Comparison of ENCODE assay signal across 13 cellular contexts in the genomic region with DNA sequence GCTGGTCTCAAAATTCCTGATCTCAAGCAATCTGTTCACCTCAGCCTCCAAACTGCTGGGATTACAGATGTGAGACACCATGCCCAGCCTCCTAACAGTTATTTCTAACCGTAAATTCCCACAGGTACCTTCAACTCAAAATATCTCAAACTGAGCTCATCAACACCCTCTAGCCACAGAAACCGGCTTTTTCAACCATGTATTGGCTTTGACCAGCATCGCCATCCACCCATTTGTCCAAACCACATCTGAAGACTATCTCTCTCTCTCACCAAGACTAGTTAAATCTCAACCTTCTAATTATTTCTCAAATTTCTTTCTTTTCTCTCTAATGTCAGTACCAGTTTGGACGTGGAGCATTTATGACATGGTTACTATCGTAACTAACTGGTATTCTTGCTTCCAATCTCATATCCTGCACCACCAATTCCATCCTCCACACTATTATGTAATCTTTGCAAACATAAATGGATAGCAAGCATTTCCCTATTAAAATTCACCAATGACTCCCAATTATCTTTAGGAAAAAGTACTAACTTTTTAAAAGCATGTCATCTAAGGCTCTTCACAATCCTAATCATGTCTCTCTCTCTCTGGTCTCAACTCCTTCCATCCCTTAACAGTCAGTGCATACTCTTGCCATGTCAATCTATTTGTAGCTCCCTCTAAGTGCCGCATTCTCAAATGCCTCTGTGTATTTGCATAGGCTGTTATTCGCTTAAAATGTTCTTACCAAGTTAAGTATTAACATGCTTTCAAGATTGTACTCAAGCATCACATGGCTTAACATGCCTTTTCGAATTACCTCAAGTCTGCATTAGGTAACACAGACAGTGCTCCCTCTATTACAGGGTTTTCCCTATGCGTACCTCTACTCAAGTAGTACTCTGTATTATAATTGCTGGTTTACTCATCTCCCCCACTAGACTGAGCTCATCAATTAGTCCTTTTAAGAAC. TPM values are rescaled to one million over a fixed set of nuclear protein-coding genes. Genes with fewer than 3 reads are reported as not detected.
DNase-seq lines count a peak whose midpoint lies in the region; ATAC-seq and TF ChIP-seq lines count a peak whose summit lies in the region.
"Had no signal": no experiment of that assay in that cellular context is flagged by ENCODE, and none has a peak within 500 bp of the region (broad histone marks: within the 10 kb centered on the region; RNA-seq: fewer than 3 reads in every experiment).

No MANE protein-coding gene starts in this region.

- H3K4me3 ChIP-seq in BLaER1 (peak overlapping the region; percentile 29; the same call in 1 of the 2 replicates), kidney epithelial cell (ENCODE audit: low read depth, low read length) (no peak overlapping the region), trophoblast cell (ENCODE audit: low read depth, low read length) (no peak overlapping the region), mesenchymal stem cell (ENCODE audit: insufficient read depth in 1 of 2, low read depth in 1 of 2, low read length in 2 of 2) (no peak overlapping the region)
- H3K4me3 ChIP-seq: HAP-1 had no signal

- H3K27ac ChIP-seq in BLaER1 (peak overlapping the region; percentile 65), trophoblast cell (ENCODE audit: low read depth, low read length) (no peak overlapping the region), mesenchymal stem cell (ENCODE audit: low read length, poor library complexity, severe bottlenecking) (no peak overlapping the region)

- H3K27me3 ChIP-seq in BLaER1, result no peaks in the 10 kb centered on the region
- no peaks in the 10 kb centered on the region for H3K27me3 ChIP-seq in kidney epithelial cell (ENCODE audit: control insufficient read depth, insufficient read depth, low read length)
- H3K27me3 ChIP-seq in trophoblast cell (ENCODE audit: insufficient read depth, low read length), result no peaks in the 10 kb centered on the region
- no peaks in the 10 kb centered on the region for H3K27me3 ChIP-seq in mesenchymal stem cell (ENCODE audit: control insufficient read depth in 1 of 2, insufficient read depth in 1 of 2, low read length in 2 of 2)
- H3K27me3 ChIP-seq: BE2C had no signal

- no peak for TF ChIP-seq CTCF in kidney epithelial cell (IDR thresholded peaks at IDR 0.05; ENCODE audit: insufficient read depth, low read length, poor library complexity, severe bottlenecking)

- no peak overlapping the region for H2BK15ac ChIP-seq in mesenchymal stem cell (ENCODE audit: low read depth, poor library complexity, severe bottlenecking)

- H3K4me2 ChIP-seq in BLaER1 (peak overlapping the region; percentile 71), trophoblast cell (ENCODE audit: low read length) (no peak overlapping the region), mesenchymal stem cell (ENCODE audit: low read length, poor library complexity, severe bottlenecking) (no peak overlapping the region)

- H4K8ac ChIP-seq in trophoblast cell (ENCODE audit: low read depth, low read length) (no peak overlapping the region), mesenchymal stem cell (ENCODE audit: low read length) (no peak overlapping the region)

- H2BK120ac ChIP-seq in trophoblast cell (ENCODE audit: insufficient read depth, low read length, poor library complexity), result no peak overlapping the region
- no peak overlapping the region for H2BK120ac ChIP-seq in mesenchymal stem cell (ENCODE audit: low read depth, low read length)

- no peaks in the 10 kb centered on the region for H3K79me1 ChIP-seq in trophoblast cell (ENCODE audit: low read length)
- peaks cover 26% of the 10 kb centered on the region for H3K79me1 ChIP-seq in mesenchymal stem cell (replicated peaks; ENCODE audit: low read length, poor library complexity, severe bottlenecking)

- H4K91ac ChIP-seq in trophoblast cell (ENCODE audit: low read depth, low read length) (no peak overlapping the region), mesenchymal stem cell (ENCODE audit: low read length) (no peak overlapping the region)

- no peak overlapping the region for H3K9ac ChIP-seq in BLaER1
- H3K9ac ChIP-seq in trophoblast cell (ENCODE audit: low read length), result no peak overlapping the region
- H3K9ac ChIP-seq in mesenchymal stem cell (ENCODE audit: low read length), result no peak overlapping the region

- H2BK5ac ChIP-seq in trophoblast cell (ENCODE audit: low read depth, low read length, poor library complexity) (no peak overlapping the region), mesenchymal stem cell (ENCODE audit: low read depth, low read length, poor library complexity, severe bottlenecking) (no peak overlapping the region)

- H3K14ac ChIP-seq in trophoblast cell (ENCODE audit: low read length) (no peak overlapping the region), mesenchymal stem cell (ENCODE audit: low read length in 2 of 2) (no peak overlapping the region)

- peaks cover 45% of the 10 kb centered on the region for H3K9me3 ChIP-seq in BLaER1
- H3K9me3 ChIP-seq in trophoblast cell (ENCODE audit: insufficient read depth, low read depth, low read length), result no peaks in the 10 kb centered on the region
- no peaks in the 10 kb centered on the region for H3K9me3 ChIP-seq in mesenchymal stem cell (ENCODE audit: control insufficient read depth, low read length)
- H3K9me3 ChIP-seq: BE2C, HAP-1 had no signal

- whole genome bisulfite sequencing in trophoblast cell (ENCODE audit: extremely low coverage, insufficient coverage, insufficient read length), result no CpG with 5 or more reads among the region's 9 CpGs
- WGBS in mesenchymal stem cell, result 97% methylated on average over 9 of the region's 9 CpGs

- no peak overlapping the region for H2AK5ac ChIP-seq in trophoblast cell (ENCODE audit: low read length)
- no peak overlapping the region for H2AK5ac ChIP-seq in mesenchymal stem cell (ENCODE audit: low read length, severe bottlenecking)

- H3K18ac ChIP-seq in trophoblast cell (ENCODE audit: low read length) (no peak overlapping the region), mesenchymal stem cell (ENCODE audit: low read depth in 1 of 2, low read length in 2 of 2) (no peak overlapping the region)

- DNase-seq in kidney epithelial cell (ENCODE audit: low read depth), result peak; percentile 50
- no peak for DNase-seq in trophoblast cell
- DNase-seq in mesenchymal stem cell, result no peak
- DNase-seq: activated CD4-positive, alpha-beta T cell treated with anti-CD3 and anti-CD28 coated beads for 36 hours; activated gamma-delta T cell; BE2C; OCI-M1 had no signal

- ATAC-seq in GM18870 (IDR thresholded peaks at IDR 0.05; ENCODE audit: unreplicated experiment), result peak; percentile 48
- ATAC-seq in HG03354 (IDR thresholded peaks at IDR 0.05; ENCODE audit: poor library complexity, severe bottlenecking, unreplicated experiment), result peak; percentile 81
- ATAC-seq in GM21786 (IDR thresholded peaks at IDR 0.05; ENCODE audit: unreplicated experiment), result no peak
- ATAC-seq in GM18867 (IDR thresholded peaks at IDR 0.05; ENCODE audit: unreplicated experiment), result no peak
- ATAC-seq: activated CD4-positive, alpha-beta T cell treated with anti-CD3 and anti-CD28 coated beads for 36 hours had no signal

- no peak overlapping the region for H4K12ac ChIP-seq in trophoblast cell (ENCODE audit: low read depth, low read length)

- H4K20me1 ChIP-seq in BLaER1, result peaks cover 6% of the 10 kb centered on the region; the same call in 1 of the 2 replicates

- no peaks in the 10 kb centered on the region for H3K79me2 ChIP-seq in trophoblast cell (ENCODE audit: control insufficient read depth, insufficient read depth, low read length, poor library complexity)

- H3K23ac ChIP-seq in trophoblast cell (ENCODE audit: low read length), result no peak overlapping the region
- H3K23ac ChIP-seq in mesenchymal stem cell (ENCODE audit: low read length in 2 of 2), result no peak overlapping the region

- H2AFZ ChIP-seq in trophoblast cell (ENCODE audit: insufficient read depth, low read length, poor library complexity) (no peak overlapping the region), mesenchymal stem cell (ENCODE audit: low read depth, low read length) (no peak overlapping the region)

- H3K36me3 ChIP-seq in BLaER1 (peaks cover 66% of the 10 kb centered on the region), kidney epithelial cell (ENCODE audit: control insufficient read depth, insufficient read depth, low read length) (no peaks in the 10 kb centered on the region), trophoblast cell (ENCODE audit: control insufficient read depth in 1 of 2, insufficient read depth in 2 of 2, low read length in 2 of 2) (peaks cover 0 to 2% of the 10 kb centered on the region in 2 experiments), mesenchymal stem cell (ENCODE audit: control insufficient read depth in 1 of 2, insufficient read depth in 2 of 2, low read depth in 1 of 2, low read length in 2 of 2) (peaks cover 4 to 41% of the 10 kb centered on the region in 2 experiments)

- no peak overlapping the region for H3K4ac ChIP-seq in trophoblast cell (ENCODE audit: low read depth, low read length)
- no peak overlapping the region for H3K4ac ChIP-seq in mesenchymal stem cell (ENCODE audit: low read depth in 1 of 2, low read length in 2 of 2)

- H2BK12ac ChIP-seq in trophoblast cell (ENCODE audit: low read length) (no peak overlapping the region), mesenchymal stem cell (ENCODE audit: low read length in 2 of 2) (no peak overlapping the region)

- H3K4me1 ChIP-seq in BLaER1, result peaks cover 45% of the 10 kb centered on the region
- no peaks in the 10 kb centered on the region for H3K4me1 ChIP-seq in trophoblast cell (ENCODE audit: control insufficient read depth in 1 of 2, insufficient read depth in 2 of 2, low read length in 2 of 2)
- no peaks in the 10 kb centered on the region for H3K4me1 ChIP-seq in mesenchymal stem cell (ENCODE audit: control insufficient read depth, insufficient read depth, low read depth, low read length)
- H3K4me1 ChIP-seq: BE2C had no signal

RNA-seq across cellular contexts. Expression of a gene that starts 18.1 kb away (rescaled TPM):
- total RNA-seq in kidney epithelial cell, result 9.5 and 10.2 TPM in 2 replicates
- 5.7 TPM in 2 replicates for polyA plus RNA-seq in trophoblast cell (2013)
- 5.9 TPM for polyA plus RNA-seq in mesenchymal stem cell (2013, experiment 1 of 2)
- polyA plus RNA-seq in mesenchymal stem cell (2013, experiment 2 of 2), result 5.7 TPM

RNA-seq across cellular contexts. Expression of a gene that starts 34.9 kb away (rescaled TPM):
- 22.5 and 33.1 TPM in 2 replicates for total RNA-seq in kidney epithelial cell
- polyA plus RNA-seq in trophoblast cell (2013), result 26.1 and 27.1 TPM in 2 replicates
- 32.2 TPM for polyA plus RNA-seq in mesenchymal stem cell (2013, experiment 1 of 2)
- polyA plus RNA-seq in mesenchymal stem cell (2013, experiment 2 of 2), result 33.2 TPM

Comparison
In these comparisons a context has a peak if more than half of its experiments do, and no peak if none do; other contexts are left out.
1. ATAC-seq: peak in GM18870 (single experiment) and HG03354 (single experiment); none in GM21786 (single experiment) and GM18867 (single experiment).